Comparison of ENCODE assay signal across 28 cellular contexts in the genomic region with DNA sequence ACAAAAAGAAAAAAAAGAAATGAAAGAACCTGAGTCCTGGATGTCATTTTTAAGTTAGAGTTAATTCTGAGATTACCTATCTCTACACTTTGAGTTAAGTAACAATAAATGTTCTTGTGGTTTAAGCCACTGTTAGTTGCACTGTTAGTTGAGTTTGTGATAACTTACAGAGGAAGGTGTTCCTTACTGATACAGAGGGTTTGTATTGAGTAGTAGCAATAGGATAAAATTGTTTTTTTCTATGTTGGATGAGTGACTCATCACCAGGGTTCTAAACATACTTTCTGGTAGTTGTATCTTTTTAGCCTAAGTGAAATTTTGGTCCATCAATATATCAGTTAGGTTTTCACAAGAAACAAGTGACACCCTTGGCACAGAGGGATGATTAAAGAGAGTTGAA.
"Had no signal": no experiment of that assay in that cellular context is flagged by ENCODE, and none has a peak within 500 bp of the region (broad histone marks: within the 10 kb centered on the region; RNA-seq: fewer than 3 reads in every experiment).

No MANE protein-coding gene starts in this region.

- H3K4me3 Mint-ChIP-seq: effector memory CD8-positive, alpha-beta T cell; memory B cell; mesothelial cell of epicardium; natural killer cell treated with Interleukin-12 subunit alpha and Interleukin-12 subunit beta and Interleukin-15 and Interleukin-18, amount 100 ng/mL, for 72 hours; stimulated activated effector memory CD8-positive, alpha-beta T cell treated with anti-CD3 and anti-CD28 coated beads, Interleukin-12 subunit alpha, Interleukin-12 subunit beta, amount 100 ng/mL, for 72 hours had no signal

- H3K4me3 ChIP-seq: coronary artery, gastrocnemius medialis, mucosa of descending colon, right atrium auricular region, smooth muscle cell, stomach, thyroid gland, upper lobe of right lung, uterus had no signal

- H3K9me3 ChIP-seq: gastrocnemius medialis, mucosa of descending colon, right atrium auricular region, stomach, thyroid gland, upper lobe of right lung, uterus had no signal

- H3K4me1 ChIP-seq: upper lobe of right lung, uterus had no signal

- H3K9ac ChIP-seq: parathyroid adenoma had no signal

- H2AFZ ChIP-seq: parathyroid adenoma had no signal

- ATAC-seq: effector memory CD8-positive, alpha-beta T cell; esophagus mucosa; gastrocnemius medialis; left lobe of liver; mucosa of descending colon; natural killer cell treated with Interleukin-12 subunit alpha and Interleukin-12 subunit beta and Interleukin-15 and Interleukin-18, amount 100 ng/mL, for 72 hours; sciatic nerve; stimulated activated effector memory CD8-positive, alpha-beta T cell treated with anti-CD3 and anti-CD28 coated beads, Interleukin-12 subunit alpha, Interleukin-12 subunit beta, amount 100 ng/mL, for 72 hours; upper lobe of right lung had no signal

- DNase-seq: effector memory CD8-positive, alpha-beta T cell; foreskin fibroblast; gastrocnemius medialis; head of caudate nucleus; kidney; mucosa of descending colon; naive B cell; stimulated activated CD4-positive, alpha-beta T cell treated with anti-CD3 and anti-CD28 coated beads, Interleukin-12 subunit alpha, Interleukin-12 subunit beta, amount 100 ng/mL, for 4 hours; stimulated activated CD4-positive, alpha-beta T cell treated with anti-CD3 and anti-CD28 coated beads, Interleukin-1b, Interleukin-23, amount 100 ng/mL, for 48 hours; stimulated activated CD4-positive, alpha-beta T cell treated with anti-CD3 and anti-CD28 coated beads, Interleukin-4, amount 100 ng/mL, for 24 hours; stimulated activated naive CD4-positive, alpha-beta T cell treated with Interleukin-2 at 50 U/mL for 16 hours; stomach; thyroid gland; upper lobe of right lung; uterus had no signal

- H3K4me2 ChIP-seq: smooth muscle cell had no signal

- H3K9me3 Mint-ChIP-seq: effector memory CD8-positive, alpha-beta T cell; memory B cell; mesothelial cell of epicardium; naive B cell; natural killer cell treated with Interleukin-12 subunit alpha and Interleukin-12 subunit beta and Interleukin-15 and Interleukin-18, amount 100 ng/mL, for 72 hours; neural crest cell; stimulated activated effector memory CD8-positive, alpha-beta T cell treated with anti-CD3 and anti-CD28 coated beads, Interleukin-12 subunit alpha, Interleukin-12 subunit beta, amount 100 ng/mL, for 72 hours had no signal

- H3K36me3 ChIP-seq: gastrocnemius medialis, right atrium auricular region, stomach, thyroid gland, upper lobe of right lung, uterus had no signal

- H3K27ac ChIP-seq: coronary artery, gastrocnemius medialis, parathyroid adenoma, right atrium auricular region, stomach, thyroid gland, upper lobe of right lung, uterus had no signal

- H3K27me3 ChIP-seq: gastrocnemius medialis, right atrium auricular region, stomach, thyroid gland, upper lobe of right lung, uterus had no signal

- H3K27me3 Mint-ChIP-seq: effector memory CD8-positive, alpha-beta T cell; memory B cell; naive B cell; natural killer cell treated with Interleukin-12 subunit alpha and Interleukin-12 subunit beta and Interleukin-15 and Interleukin-18, amount 100 ng/mL, for 72 hours; progenitor cell of endocrine pancreas had no signal

- H3K27ac Mint-ChIP-seq: effector memory CD8-positive, alpha-beta T cell; memory B cell; mesothelial cell of epicardium; progenitor cell of endocrine pancreas; stimulated activated effector memory CD8-positive, alpha-beta T cell treated with anti-CD3 and anti-CD28 coated beads, Interleukin-12 subunit alpha, Interleukin-12 subunit beta, amount 100 ng/mL, for 72 hours had no signal

- H3K36me3 Mint-ChIP-seq: memory B cell; mesothelial cell of epicardium; naive B cell; natural killer cell treated with Interleukin-12 subunit alpha and Interleukin-12 subunit beta and Interleukin-15 and Interleukin-18, amount 100 ng/mL, for 72 hours had no signal
